Comparison of ENCODE assay signal across 8 cellular contexts in the genomic region with DNA sequence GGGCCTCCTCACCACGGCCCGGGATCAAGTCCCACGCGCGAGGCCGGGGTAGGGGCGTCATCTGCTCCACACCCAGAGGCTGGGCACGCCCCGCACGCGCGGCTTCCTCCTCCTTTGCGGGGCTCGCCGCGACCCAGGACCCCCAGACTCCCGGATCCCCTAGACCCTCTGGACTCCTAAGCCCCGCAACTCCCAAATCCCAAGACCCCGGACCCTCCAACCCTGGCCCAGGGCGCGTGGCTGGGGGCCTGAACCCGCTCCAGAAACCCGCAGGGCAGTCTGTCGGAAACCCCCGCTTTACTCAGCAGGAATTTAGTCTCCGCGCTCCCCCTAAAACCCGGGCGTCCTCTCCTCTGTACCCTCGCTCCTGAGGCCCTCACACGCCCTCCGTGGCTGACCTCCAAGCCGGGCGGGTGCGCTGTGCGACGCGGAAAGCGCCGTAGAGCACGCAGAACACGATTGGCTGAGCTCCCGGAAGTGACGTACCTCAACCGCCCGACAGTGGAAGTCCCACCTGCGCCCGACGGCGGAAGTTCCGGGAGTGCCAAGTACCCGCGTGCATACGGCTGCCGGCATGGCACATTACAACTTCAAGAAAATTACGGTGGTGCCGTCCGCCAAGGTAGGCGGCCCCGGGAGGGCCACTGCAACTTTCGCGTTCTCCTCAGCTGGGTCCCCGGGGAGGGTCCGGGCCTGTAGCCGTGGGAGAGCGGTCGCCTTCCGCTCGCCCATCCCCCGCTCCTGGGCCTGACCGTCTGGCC. TPM values are rescaled to one million over a fixed set of nuclear protein-coding genes. Genes with fewer than 3 reads are reported as not detected.
DNase-seq lines count a peak whose midpoint lies in the region; ATAC-seq and TF ChIP-seq lines count a peak whose summit lies in the region.

A gene (plus strand): TSS at position 529 of the 761 bp plus-strand sequence. CDS start 46 bp downstream, at position 575.

- no peaks in the 10 kb centered on the region for H3K9me3 Mint-ChIP-seq in activated T-cell treated with anti-CD3 and anti-CD28 coated beads, Interleukin-2, amount 50 U/mL, for 4 hours

- TF ChIP-seq RAD21 in Ishikawa (IDR thresholded peaks at IDR 0.05; ENCODE audit: low read depth), result no peak

- H3K4me1 ChIP-seq in muscle layer of colon (ENCODE audit: insufficient read depth, low read length), result peaks cover 20% of the 10 kb centered on the region

- peak within 1 kb of the TSS; percentile 95 for H3K4me3 ChIP-seq in muscle layer of colon (ENCODE audit: low read depth in 1 of 2, low read length in 2 of 2)

- no peaks in the 10 kb centered on the region for H3K9me3 ChIP-seq in muscle layer of colon (ENCODE audit: low read length)

- TF ChIP-seq EP300 in Ishikawa (IDR thresholded peaks at IDR 0.05; ENCODE audit: borderline replicate concordance), result no peak

- H3K27me3 ChIP-seq in muscle layer of colon (ENCODE audit: control insufficient read depth in 1 of 2, insufficient read depth in 2 of 2, low read length in 2 of 2), result no peaks in the 10 kb centered on the region

- ATAC-seq in GM21576 (IDR thresholded peaks at IDR 0.05; ENCODE audit: unreplicated experiment) (peak; percentile 96), esophagus mucosa (peak; percentile 97)
- ATAC-seq in activated T-cell treated with anti-CD3 and anti-CD28 coated beads, Interleukin-2, amount 50 U/mL, for 4 hours, result peak; percentile 96 to 97

- no peaks in the 10 kb centered on the region for H3K27me3 Mint-ChIP-seq in activated T-cell treated with anti-CD3 and anti-CD28 coated beads, Interleukin-2, amount 50 U/mL, for 4 hours (ENCODE audit: low read depth)

- H3K36me3 ChIP-seq in muscle layer of colon (ENCODE audit: insufficient read depth, low read length), result peaks cover 4% of the 10 kb centered on the region

- peaks cover 41% of the 10 kb centered on the region for H3K4me1 Mint-ChIP-seq in activated T-cell treated with anti-CD3 and anti-CD28 coated beads, Interleukin-2, amount 50 U/mL, for 4 hours (ENCODE audit: low read depth)

- H3K9ac ChIP-seq in muscle layer of colon (ENCODE audit: low read length), result peak within 1 kb of the TSS; percentile 92

- H3K27ac ChIP-seq in muscle layer of colon (ENCODE audit: low read depth, low read length), result peak within 1 kb of the TSS; percentile 88

- peak within 1 kb of the TSS; percentile 97 for H3K4me3 Mint-ChIP-seq in activated T-cell treated with anti-CD3 and anti-CD28 coated beads, Interleukin-2, amount 50 U/mL, for 4 hours

- H3K36me3 Mint-ChIP-seq in activated T-cell treated with anti-CD3 and anti-CD28 coated beads, Interleukin-2, amount 50 U/mL, for 4 hours (ENCODE audit: insufficient read depth), result peaks cover 21% of the 10 kb centered on the region

- DNase-seq in DMS53 treated with DMSO at 0.1 percent for 48 hours (lab: John Stamatoyannopoulos, UW; ENCODE audit: unreplicated experiment), result peak; percentile 97
- peak; percentile 96 for DNase-seq in activated T-cell treated with anti-CD3 and anti-CD28 coated beads, Interleukin-2, amount 50 U/mL, for 4 hours
- peak; percentile 95 for DNase-seq in stimulated activated CD8-positive, alpha-beta memory T cell treated with anti-CD3 and anti-CD28 coated beads, Interleukin-7, amount 100 ng/mL, for 24 hours (ENCODE audit: low read depth)

TF ChIP-seq in Ishikawa, 13 proteins besides CTCF, POLR2A, EP300 and RAD21:
- TF ChIP-seq ZBTB7A (IDR thresholded peaks at IDR 0.05; ENCODE audit: low read depth), result peak; percentile 89
- 0 out of 2 replicates have a peak, but pooled peaks have one; percentile 54 for TF ChIP-seq YY1 (IDR thresholded peaks at IDR 0.05; ENCODE audit: low read depth)
- 0 out of 2 replicates have a peak, but pooled peaks have one; percentile 24 for TF ChIP-seq TCF12 (IDR thresholded peaks at IDR 0.05; ENCODE audit: low read depth)
- TF ChIP-seq, protein P1, sequence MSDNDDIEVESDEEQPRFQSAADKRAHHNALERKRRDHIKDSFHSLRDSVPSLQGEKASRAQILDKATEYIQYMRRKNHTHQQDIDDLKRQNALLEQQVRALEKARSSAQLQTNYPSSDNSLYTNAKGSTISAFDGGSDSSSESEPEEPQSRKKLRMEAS (IDR thresholded peaks at IDR 0.05), result peak; percentile 91
- peak; percentile 65; the same call in 1 of the 2 replicates for TF ChIP-seq NFIC (IDR thresholded peaks at IDR 0.05)
- TF ChIP-seq, protein P2, sequence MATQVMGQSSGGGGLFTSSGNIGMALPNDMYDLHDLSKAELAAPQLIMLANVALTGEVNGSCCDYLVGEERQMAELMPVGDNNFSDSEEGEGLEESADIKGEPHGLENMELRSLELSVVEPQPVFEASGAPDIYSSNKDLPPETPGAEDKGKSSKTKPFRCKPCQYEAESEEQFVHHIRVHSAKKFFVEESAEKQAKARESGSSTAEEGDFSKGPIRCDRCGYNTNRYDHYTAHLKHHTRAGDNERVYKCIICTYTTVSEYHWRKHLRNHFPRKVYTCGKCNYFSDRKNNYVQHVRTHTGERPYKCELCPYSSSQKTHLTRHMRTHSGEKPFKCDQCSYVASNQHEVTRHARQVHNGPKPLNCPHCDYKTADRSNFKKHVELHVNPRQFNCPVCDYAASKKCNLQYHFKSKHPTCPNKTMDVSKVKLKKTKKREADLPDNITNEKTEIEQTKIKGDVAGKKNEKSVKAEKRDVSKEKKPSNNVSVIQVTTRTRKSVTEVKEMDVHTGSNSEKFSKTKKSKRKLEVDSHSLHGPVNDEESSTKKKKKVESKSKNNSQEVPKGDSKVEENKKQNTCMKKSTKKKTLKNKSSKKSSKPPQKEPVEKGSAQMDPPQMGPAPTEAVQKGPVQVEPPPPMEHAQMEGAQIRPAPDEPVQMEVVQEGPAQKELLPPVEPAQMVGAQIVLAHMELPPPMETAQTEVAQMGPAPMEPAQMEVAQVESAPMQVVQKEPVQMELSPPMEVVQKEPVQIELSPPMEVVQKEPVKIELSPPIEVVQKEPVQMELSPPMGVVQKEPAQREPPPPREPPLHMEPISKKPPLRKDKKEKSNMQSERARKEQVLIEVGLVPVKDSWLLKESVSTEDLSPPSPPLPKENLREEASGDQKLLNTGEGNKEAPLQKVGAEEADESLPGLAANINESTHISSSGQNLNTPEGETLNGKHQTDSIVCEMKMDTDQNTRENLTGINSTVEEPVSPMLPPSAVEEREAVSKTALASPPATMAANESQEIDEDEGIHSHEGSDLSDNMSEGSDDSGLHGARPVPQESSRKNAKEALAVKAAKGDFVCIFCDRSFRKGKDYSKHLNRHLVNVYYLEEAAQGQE (IDR thresholded peaks at IDR 0.05; ENCODE audit: low read depth), result no peak
- peak; percentile 67 for TF ChIP-seq TAF1 (IDR thresholded peaks at IDR 0.05; ENCODE audit: low read depth)
- peak; percentile 6; the same call in 1 of the 2 replicates for TF ChIP-seq TEAD4 (IDR thresholded peaks at IDR 0.05)
- TF ChIP-seq CREB1 (IDR thresholded peaks at IDR 0.05; ENCODE audit: low read depth), result peak; percentile 86
- 0 out of 2 replicates have a peak, but pooled peaks have one; percentile 1 for TF ChIP-seq FOXM1 (IDR thresholded peaks at IDR 0.05; ENCODE audit: borderline replicate concordance, low read depth)
- no peak for TF ChIP-seq EGR1 (IDR thresholded peaks at IDR 0.05)

TF ChIP-seq in PFSK-1, 5 proteins besides CTCF, POLR2A, EP300 and RAD21:
- TF ChIP-seq FOXP2 (optimal IDR thresholded peaks at IDR 0.05; ENCODE audit: borderline replicate concordance, extremely low read depth, extremely low read length, insufficient read depth) (peak; percentile 80), TAF1 (IDR thresholded peaks at IDR 0.05; ENCODE audit: borderline replicate concordance, insufficient read depth, low read length) (peak; percentile 79), POLR2AphosphoS5 (IDR thresholded peaks at IDR 0.05; ENCODE audit: low read depth, low read length) (peak; percentile 77), SIN3A (IDR thresholded peaks at IDR 0.05; ENCODE audit: borderline replicate concordance, insufficient read depth, low read length) (peak; percentile 68; the same call in 1 of the 2 replicates)
- TF ChIP-seq, protein P2 (IDR thresholded peaks at IDR 0.05; ENCODE audit: insufficient read depth in 1 of 2, low read depth in 2 of 2, low read length in 2 of 2), result 0 out of 4 replicates have a peak, but pooled peaks of 1 of the 2 experiments have one; percentile 9

RNA-seq across cellular contexts. Expression of the gene that starts here (rescaled TPM):
- polyA plus RNA-seq in PFSK-1 (2012; ENCODE audit: insufficient read length, low read depth), result 133 TPM
- total RNA-seq in activated T-cell treated with anti-CD3 and anti-CD28 coated beads, Interleukin-2, amount 50 U/mL, for 4 hours, result 100 to 1,000 TPM; 223 to 244 (median 226) TPM
- 29.6 TPM for total RNA-seq in esophagus mucosa

Comparison
In these comparisons a context has a peak if more than half of its experiments do, and no peak if none do; other contexts are left out.
1. Peak in every context shown above with its lines: DNase-seq, ATAC-seq, H3K4me3 ChIP-seq and H3K27ac ChIP-seq.